ENCODE assay signal across 21 cellular contexts in the genomic region with DNA sequence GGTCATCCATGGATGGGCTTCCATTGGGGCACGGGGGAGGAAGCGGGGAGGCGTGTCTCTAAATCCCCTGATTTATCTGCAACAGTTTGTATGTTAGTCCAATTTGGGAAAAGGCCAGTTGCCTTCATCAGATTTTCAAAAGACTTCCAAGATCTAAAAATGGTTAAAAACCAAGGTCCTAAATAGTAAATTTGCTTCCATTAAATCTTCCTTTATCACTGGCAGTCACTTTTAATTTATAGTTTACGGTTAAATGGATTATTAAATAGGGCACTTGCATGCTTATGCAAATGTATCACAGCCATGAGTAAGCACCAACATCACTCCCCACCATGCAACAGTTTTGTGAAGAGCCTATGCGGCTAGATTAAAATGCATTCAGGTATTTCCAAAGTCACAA.
DNase-seq lines count a peak whose midpoint lies in the region; ATAC-seq, FAIRE-seq and TF ChIP-seq lines count a peak whose summit lies in the region.
"Had no signal": no experiment of that assay in that cellular context is flagged by ENCODE, and none has a peak within 500 bp of the region (broad histone marks: within the 10 kb centered on the region; RNA-seq: fewer than 3 reads in every experiment).

No MANE protein-coding gene starts in this region.

- DNase-seq in EH (ENCODE audit: low read depth) (peak; percentile 21), HFFc6 (peak; percentile 1), astrocyte (ENCODE audit: low read depth) (peak; percentile 31), progenitor cell of endocrine pancreas (ENCODE audit: low spot score, unreplicated experiment) (no peak), foreskin fibroblast (no peak), NCI-H1092 treated with DMSO at 0.1 percent for 48 hours (lab: John Stamatoyannopoulos, UW) (no peak)
- DNase-seq: ACHN; BE2C; C1 segment of cervical spinal cord; CD4-positive, CD25-positive, alpha-beta regulatory T cell; CD8-positive, alpha-beta memory T cell; COR-L47; DMS 273 treated with DMSO at 0.1 percent for 48 hours; DMS53; DND-41; GM23248 had no signal

- TF ChIP-seq CTCF in HFFc6 (IDR thresholded peaks at IDR 0.05): no peak
- TF ChIP-seq CTCF in astrocyte (IDR thresholded peaks at IDR 0.05; ENCODE audit: insufficient read depth, low read depth, low read length): no peak
- TF ChIP-seq CTCF in progenitor cell of endocrine pancreas (IDR thresholded peaks at IDR 0.05; ENCODE audit: unreplicated experiment): no peak
- no peak for TF ChIP-seq CTCF in foreskin fibroblast (IDR thresholded peaks at IDR 0.05; ENCODE audit: low read depth, low read length)

- no peak for FAIRE-seq in astrocyte (lab: Jason Lieb, UNC)
- FAIRE-seq: G401.6, GM12891, H54 had no signal

- H3K4me2 ChIP-seq in astrocyte (ENCODE audit: low read length): no peak overlapping the region

- H3K27me3 Mint-ChIP-seq in HFFc6 (ENCODE audit: insufficient read depth) (peaks cover 1% of the 10 kb centered on the region; the same call in 1 of the 2 replicates), astrocyte (ENCODE audit: low read depth, unreplicated experiment) (no peaks in the 10 kb centered on the region), progenitor cell of endocrine pancreas (no peaks in the 10 kb centered on the region)
- H3K27me3 Mint-ChIP-seq: CD4-positive, CD25-positive, alpha-beta regulatory T cell had no signal

- no peak overlapping the region for H3K9ac ChIP-seq in astrocyte (ENCODE audit: low read length)
- H3K9ac ChIP-seq: GM23248 had no signal

- no peak overlapping the region for H3K4me3 Mint-ChIP-seq in HFFc6
- H3K4me3 Mint-ChIP-seq in astrocyte (ENCODE audit: unreplicated experiment): no peak overlapping the region
- H3K4me3 Mint-ChIP-seq in progenitor cell of endocrine pancreas (ENCODE audit: low read depth): no peak overlapping the region
- H3K4me3 Mint-ChIP-seq: CD4-positive, CD25-positive, alpha-beta regulatory T cell; CD8-positive, alpha-beta memory T cell had no signal

- no peaks in the 10 kb centered on the region for H3K9me3 ChIP-seq in astrocyte (ENCODE audit: insufficient read depth, low read depth, low read length)
- H3K9me3 ChIP-seq: BE2C had no signal

- H3K27ac ChIP-seq in astrocyte (ENCODE audit: low read depth, low read length): no peak overlapping the region
- H3K27ac ChIP-seq: GM23248 had no signal

- H2AFZ ChIP-seq in astrocyte (ENCODE audit: low read depth, low read length): no peak overlapping the region
- H2AFZ ChIP-seq: GM23248 had no signal

- no peaks in the 10 kb centered on the region for H3K9me3 Mint-ChIP-seq in HFFc6
- no peaks in the 10 kb centered on the region for H3K9me3 Mint-ChIP-seq in astrocyte (ENCODE audit: unreplicated experiment)
- H3K9me3 Mint-ChIP-seq in progenitor cell of endocrine pancreas (ENCODE audit: low read depth): no peaks in the 10 kb centered on the region
- H3K9me3 Mint-ChIP-seq: CD8-positive, alpha-beta memory T cell had no signal

- no peak for ATAC-seq in GM18511 (IDR thresholded peaks at IDR 0.05; ENCODE audit: unreplicated experiment)
- ATAC-seq: HCT116 had no signal

- no peaks in the 10 kb centered on the region for H3K4me1 ChIP-seq in astrocyte (ENCODE audit: insufficient read depth, low read length)

- H3K4me1 Mint-ChIP-seq in HFFc6 (ENCODE audit: low read depth) (peaks cover 7% of the 10 kb centered on the region), astrocyte (ENCODE audit: low read depth, unreplicated experiment) (peaks cover 5% of the 10 kb centered on the region), progenitor cell of endocrine pancreas (ENCODE audit: low read depth) (peaks cover 2% of the 10 kb centered on the region)

- peaks cover 3% of the 10 kb centered on the region for H3K36me3 ChIP-seq in astrocyte (ENCODE audit: insufficient read depth, low read length)

- no peak overlapping the region for H3K4me3 ChIP-seq in astrocyte (ENCODE audit: insufficient read depth, low read depth, low read length)
- no peak overlapping the region for H3K4me3 ChIP-seq in foreskin fibroblast (ENCODE audit: low read depth in 1 of 2, low read length in 2 of 2)
- H3K4me3 ChIP-seq: GM23248 had no signal

- peaks cover 76% of the 10 kb centered on the region for H3K79me2 ChIP-seq in astrocyte (ENCODE audit: insufficient read depth, low read length)

- H3K27ac Mint-ChIP-seq in HFFc6 (no peak overlapping the region), astrocyte (ENCODE audit: unreplicated experiment) (no peak overlapping the region), progenitor cell of endocrine pancreas (peak overlapping the region; percentile 61)
- H3K27ac Mint-ChIP-seq: CD4-positive, CD25-positive, alpha-beta regulatory T cell; CD8-positive, alpha-beta memory T cell had no signal

- H3K36me3 Mint-ChIP-seq in HFFc6 (ENCODE audit: low read depth): peaks cover 5% of the 10 kb centered on the region; the same call in 1 of the 2 replicates
- H3K36me3 Mint-ChIP-seq in astrocyte (ENCODE audit: low read depth, unreplicated experiment): peaks cover 4% of the 10 kb centered on the region
- peaks cover 2% of the 10 kb centered on the region for H3K36me3 Mint-ChIP-seq in progenitor cell of endocrine pancreas (ENCODE audit: insufficient read depth)

- no peaks in the 10 kb centered on the region for H3K27me3 ChIP-seq in astrocyte (ENCODE audit: insufficient read depth, low read length)
- H3K27me3 ChIP-seq: BE2C had no signal

- peaks cover 58% of the 10 kb centered on the region for H4K20me1 ChIP-seq in astrocyte (ENCODE audit: insufficient read depth, low read length)

Comparison
In these comparisons a context has a peak if more than half of its experiments do, and no peak if none do; other contexts are left out.
1. DNase-seq: peak in EH (single experiment), HFFc6 (single experiment) and astrocyte (single experiment); none in progenitor cell of endocrine pancreas (single experiment), foreskin fibroblast (0 of 2) and NCI-H1092 treated with DMSO at 0.1 percent for 48 hours (single experiment).